19 cellular contexts compared by ENCODE assay signal in the genomic region with DNA sequence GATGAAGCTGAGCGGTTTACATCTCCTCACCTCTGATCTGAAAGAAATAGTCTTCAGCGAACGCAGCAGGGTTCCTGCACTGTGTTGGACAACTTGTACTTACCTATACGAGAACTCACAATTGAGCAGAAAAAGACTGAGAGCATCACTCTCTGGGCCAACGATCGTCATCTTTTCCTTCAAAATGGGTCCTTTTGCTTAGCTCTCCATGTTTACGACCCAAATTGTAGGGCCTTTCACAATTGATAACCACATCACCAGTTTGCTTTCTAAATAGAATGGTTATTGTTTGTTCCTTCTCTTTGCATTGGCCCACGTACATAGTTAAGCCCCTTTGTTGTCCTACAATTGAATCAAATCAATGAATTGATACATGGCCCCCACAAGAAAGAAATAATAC.
"Had no signal": no experiment of that assay in that cellular context is flagged by ENCODE, and none has a peak within 500 bp of the region (broad histone marks: within the 10 kb centered on the region; RNA-seq: fewer than 3 reads in every experiment).

No MANE protein-coding gene starts in this region.

- H3K27me3 Mint-ChIP-seq: effector memory CD8-positive, alpha-beta T cell; naive thymus-derived CD8-positive, alpha-beta T cell had no signal

- H3K9me3 Mint-ChIP-seq: effector memory CD8-positive, alpha-beta T cell; naive thymus-derived CD8-positive, alpha-beta T cell; stimulated activated effector memory CD8-positive, alpha-beta T cell treated with anti-CD3 and anti-CD28 coated beads, Interleukin-12 subunit alpha, Interleukin-12 subunit beta, amount 100 ng/mL, for 72 hours had no signal

- H3K4me1 ChIP-seq: foreskin keratinocyte had no signal

- H3K4me3 Mint-ChIP-seq: effector memory CD8-positive, alpha-beta T cell; naive thymus-derived CD8-positive, alpha-beta T cell; stimulated activated effector memory CD8-positive, alpha-beta T cell treated with anti-CD3 and anti-CD28 coated beads, Interleukin-12 subunit alpha, Interleukin-12 subunit beta, amount 100 ng/mL, for 72 hours had no signal

- ATAC-seq: effector memory CD8-positive, alpha-beta T cell; foreskin keratinocyte; naive thymus-derived CD8-positive, alpha-beta T cell; stimulated activated effector memory CD8-positive, alpha-beta T cell treated with anti-CD3 and anti-CD28 coated beads, Interleukin-12 subunit alpha, Interleukin-12 subunit beta, amount 100 ng/mL, for 72 hours; stimulated activated naive CD8-positive, alpha-beta T cell treated with anti-CD3 and anti-CD28 coated beads, Interleukin-15, Interleukin-2, amounts not matched to agents 100 U/mL and 50 U/mL, for 24 hours; upper lobe of right lung had no signal

- H3K27me3 ChIP-seq: cardiac muscle cell, foreskin keratinocyte, hepatocyte, neutrophil, right atrium auricular region, thyroid gland, upper lobe of right lung, vagina had no signal

- H3K27ac ChIP-seq: cardiac muscle cell, foreskin keratinocyte, hepatocyte, neutrophil, thyroid gland, upper lobe of right lung, vagina had no signal

- DNase-seq: effector memory CD8-positive, alpha-beta T cell; erythroblast; foreskin keratinocyte; head of caudate nucleus; mammary epithelial cell; naive thymus-derived CD8-positive, alpha-beta T cell; posterior cingulate gyrus; small intestine; stimulated activated CD4-positive, alpha-beta T cell treated with anti-CD3 and anti-CD28 coated beads, Interleukin-12 subunit alpha, Interleukin-12 subunit beta, amount 100 ng/mL, for 4 hours; stimulated activated CD8-positive, alpha-beta memory T cell treated with anti-CD3 and anti-CD28 coated beads, Interleukin-4, amount 100 ng/mL, for 48 hours; stimulated activated naive CD8-positive, alpha-beta T cell treated with anti-CD3 and anti-CD28 coated beads, Interleukin-15, Interleukin-2, amounts not matched to agents 100 U/mL and 50 U/mL, for 24 hours; thyroid gland; upper lobe of right lung had no signal

- H3K4me3 ChIP-seq: cardiac muscle cell, hepatocyte, right atrium auricular region, thyroid gland, upper lobe of right lung, vagina had no signal

- H3K27ac Mint-ChIP-seq: effector memory CD8-positive, alpha-beta T cell; stimulated activated effector memory CD8-positive, alpha-beta T cell treated with anti-CD3 and anti-CD28 coated beads, Interleukin-12 subunit alpha, Interleukin-12 subunit beta, amount 100 ng/mL, for 72 hours had no signal

- H3K4me1 Mint-ChIP-seq: naive thymus-derived CD8-positive, alpha-beta T cell; stimulated activated effector memory CD8-positive, alpha-beta T cell treated with anti-CD3 and anti-CD28 coated beads, Interleukin-12 subunit alpha, Interleukin-12 subunit beta, amount 100 ng/mL, for 72 hours had no signal

- H3K36me3 Mint-ChIP-seq: stimulated activated effector memory CD8-positive, alpha-beta T cell treated with anti-CD3 and anti-CD28 coated beads, Interleukin-12 subunit alpha, Interleukin-12 subunit beta, amount 100 ng/mL, for 72 hours had no signal

- H3K9me3 ChIP-seq: neutrophil, right atrium auricular region, thyroid gland, upper lobe of right lung, vagina had no signal
